13 cellular contexts compared by ENCODE assay signal in the genomic region with DNA sequence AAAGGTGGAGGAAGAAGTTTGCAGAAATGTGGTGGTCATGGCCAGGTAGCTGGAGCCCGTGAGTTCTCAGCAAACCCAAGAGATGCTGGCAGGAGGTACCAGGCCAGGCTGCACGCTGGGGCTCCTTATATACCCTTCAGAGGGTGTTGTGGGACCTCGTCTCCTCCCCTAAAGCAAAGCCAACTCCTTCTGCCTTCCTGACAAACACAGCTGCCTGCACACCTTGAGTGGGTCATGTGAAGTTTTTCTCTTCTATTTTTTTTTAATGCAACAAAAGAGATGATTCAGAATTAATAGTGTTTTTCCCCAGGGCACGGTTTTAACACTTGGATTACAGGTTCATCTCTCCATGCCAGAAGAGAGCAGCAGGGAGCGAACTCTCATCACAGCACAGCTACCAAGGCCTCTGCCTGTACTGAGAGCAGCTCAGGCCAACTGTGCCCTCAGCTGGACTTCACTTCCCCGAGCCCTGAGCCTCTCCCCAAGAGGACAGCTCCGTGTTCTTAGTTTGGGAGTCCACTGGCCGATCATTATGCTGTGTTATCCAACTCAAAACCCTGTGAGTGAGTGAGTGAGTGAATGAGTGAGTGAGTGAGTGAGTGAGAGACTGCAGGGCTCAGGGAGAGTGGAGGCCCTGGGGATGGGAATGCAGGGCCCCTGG. TPM values are rescaled to one million over a fixed set of nuclear protein-coding genes. Genes with fewer than 3 reads are reported as not detected.
DNase-seq lines count a peak whose midpoint lies in the region; ATAC-seq and TF ChIP-seq lines count a peak whose summit lies in the region.
"Had no signal": no experiment of that assay in that cellular context is flagged by ENCODE, and none has a peak within 500 bp of the region (broad histone marks: within the 10 kb centered on the region; RNA-seq: fewer than 3 reads in every experiment).

Gene KRT15, minus strand, starts transcription at position 102 of the 661 bp plus-strand sequence. Its CDS starts 63 bp downstream, at position 39.

- H3K9me3 ChIP-seq in body of pancreas: no peaks in the 10 kb centered on the region
- H3K9me3 ChIP-seq: transverse colon had no signal

- WGBS in body of pancreas, 2 donors: 51 to 63% methylated on average over 8 of the region's 8 CpGs
- WGBS in mesendoderm (ENCODE audit: extremely low coverage, insufficient coverage, low lambda C conversion rate): no CpG with 5 or more reads among the region's 8 CpGs

- H3K27ac ChIP-seq in body of pancreas: peak within 1 kb of the TSS in 3 of 4 donors; percentile 52 to 73 (median 63)
- no peak within 1 kb of the TSS for H3K27ac ChIP-seq in mesendoderm (ENCODE audit: low read depth, low read length)

- no peak within 1 kb of the TSS for H3K9ac ChIP-seq in mesendoderm (ENCODE audit: low read length)

- H3K18ac ChIP-seq in mesendoderm (ENCODE audit: low read length): no peak within 1 kb of the TSS

- ATAC-seq in body of pancreas: no peak
- no peak for ATAC-seq in activated CD4-positive, CD25-positive, alpha-beta regulatory T cell treated with anti-CD3 and anti-CD28 coated beads, Interleukin-2, amount 50 U/mL, for 24 hours
- no peak for ATAC-seq in GM21619 (IDR thresholded peaks at IDR 0.05; ENCODE audit: unreplicated experiment)
- no peak for ATAC-seq in GM18867 (IDR thresholded peaks at IDR 0.05; ENCODE audit: unreplicated experiment)

- H3K4me3 ChIP-seq in body of pancreas (no peak within 1 kb of the TSS), mesendoderm (ENCODE audit: low read length) (no peak within 1 kb of the TSS)
- H3K4me3 ChIP-seq: transverse colon had no signal

- H3K4ac ChIP-seq in mesendoderm (ENCODE audit: low read depth, low read length): no peak within 1 kb of the TSS

- H3K36me3 ChIP-seq in body of pancreas (replicated peaks in 1 of 2; ENCODE audit: insufficient read depth in 1 of 2, low read depth in 2 of 2) (no peaks in the 10 kb centered on the region), mesendoderm (ENCODE audit: control insufficient read depth, insufficient read depth, low read length) (peaks cover 3% of the 10 kb centered on the region)
- H3K36me3 ChIP-seq: transverse colon had no signal

- H3K79me2 ChIP-seq in mesendoderm (ENCODE audit: control insufficient read depth, insufficient read depth, low read length): no peaks in the 10 kb centered on the region

- H2BK15ac ChIP-seq in mesendoderm (replicated peaks; ENCODE audit: low read depth): no peak within 1 kb of the TSS

- DNase-seq in DMS53 (lab: John Stamatoyannopoulos, UW) (peak; percentile 65), NCI-H1694 (lab: John Stamatoyannopoulos, UW) (peak; percentile 62), body of pancreas (no peak), mesendoderm (no peak), UCSD-AML1 (lab: John Stamatoyannopoulos, UW; ENCODE audit: unreplicated experiment) (no peak)
- DNase-seq: activated CD4-positive, alpha-beta T cell treated with anti-CD3 and anti-CD28 coated beads for 4 hours; DND-41; OCI-M1; stimulated activated CD4-positive, alpha-beta T cell treated with anti-CD3 and anti-CD28 coated beads, Interleukin-15, amount 100 ng/mL, for 24 hours; transverse colon had no signal

- TF ChIP-seq CTCF in body of pancreas (IDR thresholded peaks at IDR 0.05): no peak

- H2BK120ac ChIP-seq in mesendoderm (ENCODE audit: low read depth, low read length): no peak within 1 kb of the TSS

- intact Hi-C loops in body of pancreas (cut with DNase I): no loop called here

- TF ChIP-seq POLR2A in body of pancreas (IDR thresholded peaks at IDR 0.05): no peak

- H2BK5ac ChIP-seq in mesendoderm (ENCODE audit: low read length): no peak within 1 kb of the TSS

- H2AK5ac ChIP-seq in mesendoderm (ENCODE audit: low read length): no peak within 1 kb of the TSS

- peak within 1 kb of the TSS; percentile 25 for H3K56ac ChIP-seq in mesendoderm (ENCODE audit: low read length)

- H3K23ac ChIP-seq in mesendoderm (ENCODE audit: low read length): no peak within 1 kb of the TSS

- H3K79me1 ChIP-seq in mesendoderm (ENCODE audit: low read length): no peaks in the 10 kb centered on the region

- H3K27me3 ChIP-seq in body of pancreas (no peaks in the 10 kb centered on the region), mesendoderm (ENCODE audit: insufficient read depth, low read length, poor library complexity) (no peaks in the 10 kb centered on the region)
- H3K27me3 ChIP-seq: transverse colon had no signal

- H4K5ac ChIP-seq in mesendoderm (ENCODE audit: low read length): no peak within 1 kb of the TSS

- no peak within 1 kb of the TSS for H3K4me2 ChIP-seq in mesendoderm (ENCODE audit: low read length)

- peaks cover 37% of the 10 kb centered on the region for H3K4me1 ChIP-seq in body of pancreas
- H3K4me1 ChIP-seq in mesendoderm (ENCODE audit: control insufficient read depth, low read depth, low read length): peaks cover 3% of the 10 kb centered on the region

- no peak within 1 kb of the TSS for H4K8ac ChIP-seq in mesendoderm (ENCODE audit: low read depth, low read length)

RNA-seq across cellular contexts. Expression of gene KRT15, which starts in this region (rescaled TPM):
- under 1 TPM in 1 of 2 donors, not detected in 1; 0.52 TPM for total RNA-seq in body of pancreas
- polyA plus RNA-seq in mesendoderm (2013, experiment 1 of 2): 0.15 TPM
- polyA plus RNA-seq in mesendoderm (2013, experiment 2 of 2): 0.21 TPM

Comparison
In these comparisons a context has a peak if more than half of its experiments do, and no peak if none do; other contexts are left out.
1. DNase-seq: peak in DMS53 (single experiment) and NCI-H1694 (single experiment); none in body of pancreas (0 of 4), mesendoderm (single experiment) and UCSD-AML1 (single experiment).